ENCODE assay signal across 8 cellular contexts in the genomic region with DNA sequence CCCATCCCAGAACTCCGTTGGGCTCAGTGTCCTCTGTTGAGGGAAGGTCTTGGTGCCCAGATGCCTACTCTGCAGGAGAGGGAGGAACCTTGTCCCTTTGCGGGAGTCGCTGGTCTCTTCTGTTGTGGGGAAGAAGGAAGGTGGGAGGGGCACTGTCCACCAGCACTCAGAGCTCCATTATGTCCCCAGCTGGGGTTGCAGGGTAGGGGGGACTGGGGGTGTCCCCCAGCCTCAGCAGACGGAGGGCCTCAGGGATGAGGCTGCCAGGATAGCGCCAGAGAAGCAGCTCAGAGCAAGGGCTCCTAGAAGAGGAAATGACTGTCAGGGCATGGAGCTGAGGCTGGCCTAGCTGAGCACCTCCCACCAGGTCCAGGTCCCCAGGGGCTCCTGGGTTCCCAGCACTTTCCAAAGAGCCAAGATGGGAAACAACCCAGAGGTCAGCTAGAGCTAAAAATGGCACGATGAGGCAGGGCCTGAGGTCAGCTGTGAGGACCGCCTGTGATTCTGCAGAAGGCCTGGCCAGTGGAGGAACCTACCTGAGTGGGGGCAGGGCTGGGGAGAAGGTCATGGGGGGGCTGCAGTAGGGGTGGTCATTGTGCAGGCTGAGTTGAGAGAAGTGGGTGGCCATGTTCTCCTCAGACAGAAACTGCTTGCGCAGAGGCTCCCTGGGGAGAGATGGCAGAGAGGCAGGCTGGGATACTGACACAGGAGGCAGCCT.
DNase-seq lines count a peak whose midpoint lies in the region; ATAC-seq lines count a peak whose summit lies in the region.

No MANE protein-coding gene starts in this region.

- H3K27ac ChIP-seq in caudate nucleus (ENCODE audit: low read depth, low read length) (peak overlapping the region; percentile 96), mucosa of rectum (ENCODE audit: low read depth in 2 of 2, low read length in 2 of 2) (peak overlapping the region; percentile 90 to 92)

- H3K27me3 ChIP-seq in mucosa of rectum (ENCODE audit: control insufficient read depth in 2 of 2, insufficient read depth in 2 of 2, low read length in 2 of 2): peaks cover 0 to 5% of the 10 kb centered on the region in 2 donors

- DNase-seq in ELF-1 (ENCODE audit: low read depth, low spot score) (peak; percentile 36), NCI-H226 (peak; percentile 61), caudate nucleus (lab: John Stamatoyannopoulos, UW) (peak in 2 of 61 donors; percentile 26 to 78), GM19238 (ENCODE audit: insufficient read length, low spot score) (no peak), NCI-H82 (lab: John Stamatoyannopoulos, UW) (no peak)
- no peak for DNase-seq in effector CD4-positive, alpha-beta T cell

- H3K4me1 ChIP-seq in mucosa of rectum (ENCODE audit: control insufficient read depth in 2 of 2, insufficient read depth in 2 of 2, low read length in 2 of 2): peaks cover 38 to 40% of the 10 kb centered on the region in 2 donors

- ATAC-seq in GM18861 (IDR thresholded peaks at IDR 0.05; ENCODE audit: unreplicated experiment): no peak

- H3K4me3 ChIP-seq in mucosa of rectum (ENCODE audit: low read length in 2 of 2): peak overlapping the region; percentile 84 to 94

- peak overlapping the region; percentile 32 to 90 for H3K9ac ChIP-seq in mucosa of rectum (ENCODE audit: low read depth in 1 of 2, low read length in 2 of 2)

- H3K9me3 ChIP-seq in mucosa of rectum (ENCODE audit: control insufficient read depth in 2 of 2, low read length in 2 of 2): no peaks in the 10 kb centered on the region

- H3K36me3 ChIP-seq in mucosa of rectum (ENCODE audit: control insufficient read depth in 2 of 2, insufficient read depth in 2 of 2, low read length in 2 of 2): peaks cover 11 to 16% of the 10 kb centered on the region in 2 donors

Comparison
In these comparisons a context has a peak if more than half of its experiments do, and no peak if none do; other contexts are left out.
1. DNase-seq: peak in ELF-1 (single experiment) and NCI-H226 (single experiment); none in GM19238 (single experiment), effector CD4-positive, alpha-beta T cell (single experiment) and NCI-H82 (single experiment).